11 cellular contexts compared by ENCODE assay signal in genomic region chr1:12172959-12173358, GRCh38. TPM values are rescaled to one million over a fixed set of nuclear protein-coding genes. Genes with fewer than 3 reads are reported as not detected.
DNase-seq lines count a peak whose midpoint lies in the region; ATAC-seq and TF ChIP-seq lines count a peak whose summit lies in the region.
"Had no signal": no experiment of that assay in that cellular context is flagged by ENCODE, and none has a peak within 500 bp of the region (broad histone marks: within the 10 kb centered on the region; RNA-seq: fewer than 3 reads in every experiment).

No MANE protein-coding gene starts in this region.

- H3K27ac ChIP-seq in lower lobe of right lung (peak overlapping the region; percentile 75), suprapubic skin (peak overlapping the region; percentile 51)
- H3K27ac ChIP-seq: SK-N-MC had no signal

- H3K9me3 ChIP-seq in lower lobe of right lung: no peaks in the 10 kb centered on the region
- no peaks in the 10 kb centered on the region for H3K9me3 ChIP-seq in suprapubic skin

- 83% methylated on average over 2 of the region's 2 CpGs for WGBS in suprapubic skin

- DNase-seq in activated T-cell treated with anti-CD3 and anti-CD28 coated beads, Interleukin-2, amount 50 U/mL, for 24 hours: no peak
- DNase-seq in activated T-cell treated with anti-CD3 and anti-CD28 coated beads, Interleukin-2, amount 50 U/mL, for 1 hour: no peak
- DNase-seq in activated naive CD8-positive, alpha-beta T cell treated with anti-CD3 and anti-CD28 coated beads, Interleukin-2, amount 50 U/mL, for 24 hours: no peak
- no peak for DNase-seq in lower lobe of right lung
- no peak for DNase-seq in suprapubic skin (ENCODE audit: low spot score in 2 of 2)
- no peak for DNase-seq in NCI-H526 treated with DMSO at 0.1 percent for 48 hours (lab: John Stamatoyannopoulos, UW)
- no peak for DNase-seq in NCI-H2107 treated with DMSO at 0.1 percent for 48 hours (lab: John Stamatoyannopoulos, UW; ENCODE audit: unreplicated experiment)
- DNase-seq: NCI-H1048, NCI-H524 treated with DMSO at 0.1 percent for 48 hours had no signal

- H3K36me3 ChIP-seq in lower lobe of right lung: no peaks in the 10 kb centered on the region
- H3K36me3 ChIP-seq in suprapubic skin: no peaks in the 10 kb centered on the region

- H3K9me3 Mint-ChIP-seq in activated T-cell treated with anti-CD3 and anti-CD28 coated beads, Interleukin-2, amount 50 U/mL, for 24 hours: peaks cover 4% of the 10 kb centered on the region
- H3K9me3 Mint-ChIP-seq in activated naive CD8-positive, alpha-beta T cell treated with anti-CD3 and anti-CD28 coated beads, Interleukin-2, amount 50 U/mL, for 24 hours: peaks cover 5% of the 10 kb centered on the region

- H3K27ac Mint-ChIP-seq in activated T-cell treated with anti-CD3 and anti-CD28 coated beads, Interleukin-2, amount 50 U/mL, for 24 hours: peak overlapping the region; percentile 98
- H3K27ac Mint-ChIP-seq in activated naive CD8-positive, alpha-beta T cell treated with anti-CD3 and anti-CD28 coated beads, Interleukin-2, amount 50 U/mL, for 24 hours: peak overlapping the region; percentile 98

- TF ChIP-seq CTCF in lower lobe of right lung (IDR thresholded peaks at IDR 0.05): no peak
- no peak for TF ChIP-seq CTCF in suprapubic skin (IDR thresholded peaks at IDR 0.05)

- intact Hi-C loops in lower lobe of right lung (cut with DNase I): no loop called here

- no peaks in the 10 kb centered on the region for H3K27me3 Mint-ChIP-seq in activated T-cell treated with anti-CD3 and anti-CD28 coated beads, Interleukin-2, amount 50 U/mL, for 24 hours
- H3K27me3 Mint-ChIP-seq in activated naive CD8-positive, alpha-beta T cell treated with anti-CD3 and anti-CD28 coated beads, Interleukin-2, amount 50 U/mL, for 24 hours: peaks cover 2% of the 10 kb centered on the region

- H3K4me3 Mint-ChIP-seq in activated T-cell treated with anti-CD3 and anti-CD28 coated beads, Interleukin-2, amount 50 U/mL, for 24 hours: peak overlapping the region; percentile 99
- H3K4me3 Mint-ChIP-seq in activated naive CD8-positive, alpha-beta T cell treated with anti-CD3 and anti-CD28 coated beads, Interleukin-2, amount 50 U/mL, for 24 hours: peak overlapping the region; percentile 83

- H3K4me1 ChIP-seq in lower lobe of right lung (peaks cover 96% of the 10 kb centered on the region), suprapubic skin (peaks cover 58% of the 10 kb centered on the region)

- peaks cover 96% of the 10 kb centered on the region for H3K4me1 Mint-ChIP-seq in activated T-cell treated with anti-CD3 and anti-CD28 coated beads, Interleukin-2, amount 50 U/mL, for 24 hours (ENCODE audit: low read depth)
- peaks cover 93% of the 10 kb centered on the region for H3K4me1 Mint-ChIP-seq in activated naive CD8-positive, alpha-beta T cell treated with anti-CD3 and anti-CD28 coated beads, Interleukin-2, amount 50 U/mL, for 24 hours

- TF ChIP-seq POLR2A in suprapubic skin (IDR thresholded peaks at IDR 0.05): no peak

- no peak for ATAC-seq in activated naive CD8-positive, alpha-beta T cell treated with anti-CD3 and anti-CD28 coated beads, Interleukin-2, amount 50 U/mL, for 24 hours
- ATAC-seq in lower lobe of right lung: no peak
- no peak for ATAC-seq in GM18909 (IDR thresholded peaks at IDR 0.05; ENCODE audit: poor library complexity, unreplicated experiment)

- no peaks in the 10 kb centered on the region for H3K27me3 ChIP-seq in lower lobe of right lung (ENCODE audit: low read depth)
- no peaks in the 10 kb centered on the region for H3K27me3 ChIP-seq in suprapubic skin

- no peak for TF ChIP-seq EP300 in suprapubic skin (IDR thresholded peaks at IDR 0.05)

- H3K4me3 ChIP-seq in lower lobe of right lung (no peak overlapping the region), suprapubic skin (no peak overlapping the region)
- H3K4me3 ChIP-seq: SK-N-MC had no signal

- H3K36me3 Mint-ChIP-seq in activated T-cell treated with anti-CD3 and anti-CD28 coated beads, Interleukin-2, amount 50 U/mL, for 24 hours (ENCODE audit: low read depth): peaks cover 94% of the 10 kb centered on the region
- H3K36me3 Mint-ChIP-seq in activated naive CD8-positive, alpha-beta T cell treated with anti-CD3 and anti-CD28 coated beads, Interleukin-2, amount 50 U/mL, for 24 hours (ENCODE audit: low read depth): peaks cover 63% of the 10 kb centered on the region

RNA-seq across cellular contexts. Expression of gene TNFRSF1B, which starts 6.2 kb away (rescaled TPM):
- total RNA-seq in lower lobe of right lung (67.0 TPM), suprapubic skin (10 to 100 TPM in 2 of 4 donors, 1 to 10 TPM in 2; 6.3 to 35.2 (median 11.9) TPM)

RNA-seq across cellular contexts. Expression of gene VPS13D, which starts 56.9 kb away (rescaled TPM):
- total RNA-seq in lower lobe of right lung (81.7 TPM), suprapubic skin (100 to 1,000 TPM in 3 of 4 donors, 10 to 100 TPM in 1; 94.4 to 472 (median 163) TPM)
